25 cellular contexts compared by ENCODE assay signal in the genomic region with DNA sequence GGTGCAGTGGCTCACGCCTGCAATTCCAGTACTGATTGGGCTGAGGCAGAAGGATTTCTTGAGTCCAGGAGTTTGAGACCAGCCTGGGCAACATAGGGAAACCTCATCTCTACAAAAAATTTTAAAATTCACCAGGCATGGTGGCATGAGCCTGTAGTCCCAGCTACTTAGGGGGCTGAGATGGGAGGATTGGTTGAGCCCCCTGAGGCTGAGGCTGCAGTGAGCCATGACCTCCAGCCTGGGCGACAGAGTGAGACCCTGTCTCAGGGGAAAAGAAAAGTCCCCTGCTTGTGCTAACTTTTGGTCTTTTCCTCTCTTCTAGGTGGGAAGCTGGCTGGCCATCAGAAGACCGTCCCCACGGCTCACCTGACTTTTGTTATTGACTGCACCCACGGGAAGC. TPM values are rescaled to one million over a fixed set of nuclear protein-coding genes. Genes with fewer than 3 reads are reported as not detected.
DNase-seq lines count a peak whose midpoint lies in the region; ATAC-seq, FAIRE-seq and TF ChIP-seq lines count a peak whose summit lies in the region.
"Had no signal": no experiment of that assay in that cellular context is flagged by ENCODE, and none has a peak within 500 bp of the region (broad histone marks: within the 10 kb centered on the region; RNA-seq: fewer than 3 reads in every experiment).

No MANE protein-coding gene starts in this region.

- H3K9me2 ChIP-seq in DOHH2 (replicated peaks; ENCODE audit: control insufficient read depth, low read length) = no peaks in the 10 kb centered on the region

- H3K9me1 ChIP-seq in K562 (ENCODE audit: control insufficient read depth, insufficient read depth, low read length) = no peaks in the 10 kb centered on the region

- H2AFZ ChIP-seq in K562 (ENCODE audit: low read depth, low read length) (no peak overlapping the region), neuronal stem cell (ENCODE audit: low read length) (no peak overlapping the region)

- no peaks in the 10 kb centered on the region for H3K79me1 ChIP-seq in neuronal stem cell (ENCODE audit: low read depth, low read length)

- no peak overlapping the region for H3K18ac ChIP-seq in neuronal stem cell (ENCODE audit: low read length)

- no peaks in the 10 kb centered on the region for H3K9me3 ChIP-seq in DOHH2 (ENCODE audit: control insufficient read depth, insufficient read depth, low read length)
- H3K9me3 ChIP-seq in K562 (replicated peaks; ENCODE audit: control insufficient read depth, insufficient read depth, low read depth, low read length) = no peaks in the 10 kb centered on the region
- no peaks in the 10 kb centered on the region for H3K9me3 ChIP-seq in neuronal stem cell (replicated peaks in 1 of 2; ENCODE audit: control insufficient read depth in 2 of 2, insufficient read depth in 1 of 2, low read depth in 1 of 2, low read length in 2 of 2)

- 16% methylated on average over 5 of the region's 5 CpGs for WGBS in K562 (ENCODE audit: insufficient coverage, low coverage, missing lambda C conversion rate)
- WGBS in neuronal stem cell (ENCODE audit: extremely low coverage in 2 of 2, insufficient read length in 2 of 2, insufficient replicate concordance in 1 of 2), 2 donors = no CpG with 5 or more reads among the region's 5 CpGs

- no peak overlapping the region for H2BK12ac ChIP-seq in neuronal stem cell (ENCODE audit: low read length)

- H3K4me1 ChIP-seq in DOHH2 (ENCODE audit: control insufficient read depth, low read length) = peaks cover 27% of the 10 kb centered on the region
- H3K4me1 ChIP-seq in K562 (replicated peaks in 1 of 2; ENCODE audit: control insufficient read depth in 2 of 2, insufficient read depth in 2 of 2, low read length in 2 of 2) = peaks cover 8 to 13% of the 10 kb centered on the region in 2 experiments; a peak in 4 of 5 replicates
- peaks cover 0 to 2% of the 10 kb centered on the region in 2 donors for H3K4me1 ChIP-seq in neuronal stem cell (ENCODE audit: control insufficient read depth in 2 of 2, insufficient read depth in 1 of 2, low read depth in 1 of 2, low read length in 2 of 2)

- H2BK15ac ChIP-seq in neuronal stem cell (ENCODE audit: low read length) = no peak overlapping the region

- H3K27me3 ChIP-seq in DOHH2 (ENCODE audit: control insufficient read depth, low read length) (0 out of 2 replicates have a peak, but pooled peaks cover 7% of the 10 kb centered on the region), K562 (ENCODE audit: control insufficient read depth in 2 of 2, insufficient read depth in 2 of 2, low read length in 2 of 2) (peaks cover 2 to 11% of the 10 kb centered on the region in 2 experiments; a peak in 2 of 5 replicates), neuronal stem cell (ENCODE audit: control insufficient read depth in 3 of 3, insufficient read depth in 3 of 3, low read depth in 1 of 3, low read length in 3 of 3) (peaks cover 0 to 5% (median 0%) of the 10 kb centered on the region in 3 experiments)

- no peak for FAIRE-seq in K562 (lab: Jason Lieb, UNC)
- FAIRE-seq: GM12892, H1 had no signal

- H2BK120ac ChIP-seq in neuronal stem cell (ENCODE audit: low read depth, low read length) = no peak overlapping the region

- H3K36me3 ChIP-seq in DOHH2 (ENCODE audit: control insufficient read depth, low read length) (no peaks in the 10 kb centered on the region), K562 (ENCODE audit: control insufficient read depth, insufficient read depth, low read length) (no peaks in the 10 kb centered on the region), neuronal stem cell (replicated peaks in 1 of 2; ENCODE audit: control insufficient read depth in 2 of 2, insufficient read depth in 2 of 2, low read length in 2 of 2) (no peaks in the 10 kb centered on the region)

- no peak overlapping the region for H3K27ac ChIP-seq in DOHH2 (ENCODE audit: low read depth, low read length)
- no peak overlapping the region for H3K27ac ChIP-seq in K562 (ENCODE audit: extremely low read depth, low read depth, low read length)
- H3K27ac ChIP-seq in neuronal stem cell (replicated peaks; ENCODE audit: low read length) = no peak overlapping the region
- H3K27ac ChIP-seq: KMS-11 had no signal

- no peak overlapping the region for H3K14ac ChIP-seq in neuronal stem cell (ENCODE audit: low read length)

- H2BK5ac ChIP-seq in neuronal stem cell (ENCODE audit: low read length) = no peak overlapping the region

- CTCF ChIA-PET in K562 (lab: Yijun Ruan, JAX; ENCODE audit: low intra/inter-chr PET ratio) = no interaction called here

- H2AK5ac ChIP-seq in neuronal stem cell (ENCODE audit: low read depth, low read length) = peak overlapping the region; percentile 42

- H3K79me2 ChIP-seq in DOHH2 (ENCODE audit: control insufficient read depth, low read length) (no peaks in the 10 kb centered on the region), K562 (ENCODE audit: control insufficient read depth, insufficient read depth, low read length) (no peaks in the 10 kb centered on the region)

- no peak for TF ChIP-seq POLR2A in K562 (conservative IDR thresholded peaks at IDR 0.05)

- no peak overlapping the region for H3K4me3 ChIP-seq in DOHH2 (ENCODE audit: low read length)
- no peak overlapping the region for H3K4me3 ChIP-seq in K562
- H3K4me3 ChIP-seq in neuronal stem cell (ENCODE audit: low read length in 2 of 2) = no peak overlapping the region

- no peak for DNase-seq in K562 (ENCODE audit: extremely low read depth in 1 of 4, low spot score in 3 of 4)
- DNase-seq in neuronal stem cell (ENCODE audit: low spot score) = no peak
- no peak for DNase-seq in DMS53 (lab: John Stamatoyannopoulos, UW)
- DNase-seq: CD4-positive, alpha-beta T cell; COR-L47; EL; GDM1; HCEC 1CT; IMR-90; MM.1S; NCI-H1694; NCI-H2029 treated with DMSO at 0.1 percent for 48 hours; NCI-H2227 treated with DMSO at 0.1 percent for 48 hours; NCI-H526 treated with DMSO at 0.1 percent for 48 hours; SHP77; T-helper 1 cell had no signal

- H3F3A ChIP-seq in DOHH2 (ENCODE audit: control insufficient read depth, insufficient read depth) = no peaks in the 10 kb centered on the region

- intact Hi-C loops in K562 (cut with micrococcal nuclease) = loop anchor here (5.0 kb wide), 1 partner anchor 67 kb away; a partner anchor contains a TSS

- H3K4me2 ChIP-seq in DOHH2 (ENCODE audit: low read length) = peak overlapping the region; percentile 19
- H3K4me2 ChIP-seq in K562 (ENCODE audit: insufficient read depth, low read length) = no peak overlapping the region
- H3K4me2 ChIP-seq in neuronal stem cell (ENCODE audit: insufficient read depth, low read length, poor library complexity, severe bottlenecking) = no peak overlapping the region
- H3K4me2 ChIP-seq: KMS-11 had no signal

- H3K23ac ChIP-seq in neuronal stem cell (ENCODE audit: low read depth, low read length, poor library complexity) = no peak overlapping the region

- ATAC-seq in K562 = no peak
- no peak for ATAC-seq in GM21737 (IDR thresholded peaks at IDR 0.05; ENCODE audit: unreplicated experiment)

- H3K9ac ChIP-seq in K562 (ENCODE audit: insufficient read depth in 1 of 2, low read depth in 2 of 2, low read length in 2 of 2) = peak overlapping the region in 1 of 2 experiments; percentile 74; a peak in 2 of 4 replicates
- H3K9ac ChIP-seq in neuronal stem cell (ENCODE audit: low read depth, low read length, poor library complexity) = no peak overlapping the region
- H3K9ac ChIP-seq: KMS-11 had no signal

- POLR2A ChIA-PET in K562 (lab: Yijun Ruan, JAX) = interaction anchor here (0.6 to 0.8 kb wide), 3 partner anchors 241 to 700 kb away, joined by 3 read pairs; no protein-coding TSS in a partner anchor

- H4K8ac ChIP-seq in neuronal stem cell (ENCODE audit: low read depth, low read length) = no peak overlapping the region

- H3K4ac ChIP-seq in neuronal stem cell (ENCODE audit: low read length) = no peak overlapping the region

- no peak for TF ChIP-seq RAD21 in K562 (CRISPR knock-in tag; conservative IDR thresholded peaks at IDR 0.05 in 1 of 2, IDR thresholded peaks at IDR 0.05 in 1 of 2)

- TF ChIP-seq CTCF in DOHH2 (IDR thresholded peaks at IDR 0.05; ENCODE audit: low read depth, low read length, poor library complexity, severe bottlenecking) (no peak), K562 (IDR thresholded peaks at IDR 0.05 in 2 of 3, conservative IDR thresholded peaks at IDR 0.05 in 1 of 3; ENCODE audit: insufficient read depth in 2 of 3, low read depth in 1 of 3, low read length in 3 of 3) (no peak)

- TF ChIP-seq EP300 in K562 (IDR thresholded peaks at IDR 0.05; ENCODE audit: low read length) = no peak

- no peaks in the 10 kb centered on the region for H4K20me1 ChIP-seq in DOHH2 (ENCODE audit: control insufficient read depth, insufficient read depth, low read depth, low read length)
- no peaks in the 10 kb centered on the region for H4K20me1 ChIP-seq in K562 (replicated peaks; ENCODE audit: control insufficient read depth, insufficient read depth, low read length)

- in situ Hi-C loops in K562 (cut with MboI) = no loop called here

- no peak overlapping the region for H4K91ac ChIP-seq in neuronal stem cell (ENCODE audit: low read depth, low read length, poor library complexity)

- BruUV-seq in K562 (replicated peaks; lab: Mats Ljungman, UMichigan) = no TSS peak

RNA-seq across cellular contexts. Expression of a gene that starts 1.6 kb away (rescaled TPM):
- total RNA-seq in K562 (2011; cell fraction: chromatin; rRNA removed; ENCODE audit: low replicate concordance) = not detected in 2 replicates
- not detected in 2 replicates for total RNA-seq in K562 (2011; cell fraction: nucleolus; rRNA removed)
- total RNA-seq in K562 (2011; cell fraction: nucleoplasm; rRNA removed) = not detected in 2 replicates
- not detected in 2 replicates for total RNA-seq in K562 (2014; rRNA removed)
- not detected in 2 replicates for total RNA-seq in K562 (2014; rRNA removed; fragmentation: Illumina TruSeq; extraction: Trizol)
- not detected in 2 replicates for total RNA-seq in K562 (2015; rRNA removed; fragmentation: Illumina TruSeq; extraction: Trizol)
- not detected in 2 replicates for total RNA-seq in K562 (2021)
- polyA plus RNA-seq in K562 (2011; rRNA removed) = not detected in 2 replicates
- polyA plus RNA-seq in K562 (2011; cell fraction: cytosol; rRNA removed) = not detected in 2 replicates
- not detected in 2 replicates for polyA plus RNA-seq in K562 (2011; cell fraction: nucleus; rRNA removed)
- polyA plus RNA-seq in K562 (2012) = not detected in 2 replicates
- polyA plus RNA-seq in K562 (2014; fragmentation: Illumina TruSeq; extraction: Trizol) = not detected in 2 replicates
- polyA plus RNA-seq in K562 (2014; fragmentation: Nextera tagmentation; extraction: Ambion mirVana) = not detected
- polyA plus RNA-seq in K562 (2014; rRNA removed) = not detected in 2 replicates
- not detected in 2 replicates for polyA minus RNA-seq in K562 (2011; rRNA and poly(A)+ RNA removed)
- not detected in 2 replicates for polyA minus RNA-seq in K562 (2011; cell fraction: cytosol; rRNA and poly(A)+ RNA removed)
- polyA minus RNA-seq in K562 (2011; cell fraction: nucleus; rRNA and poly(A)+ RNA removed) = not detected in 2 replicates
- not detected for polyA plus RNA-seq in neuronal stem cell (2013, experiment 1 of 2)
- polyA plus RNA-seq in neuronal stem cell (2013, experiment 2 of 2) = not detected
- total RNA-seq: A673; CD4-positive, alpha-beta T cell; H1; IMR-90; NCI-H460; SK-MEL-5 had no signal
- polyA plus RNA-seq: BJ, H1, IMR-90 had no signal

RNA-seq across cellular contexts. Expression of a gene that starts 12.2 kb away (rescaled TPM):
- total RNA-seq in K562 (2011; cell fraction: chromatin; rRNA removed; ENCODE audit: low replicate concordance) = 0.44 TPM in 1 of 2 replicates, not detected in the other
- not detected in 2 replicates for total RNA-seq in K562 (2011; cell fraction: nucleolus; rRNA removed)
- 0.31 TPM in 1 of 2 replicates, not detected in the other for total RNA-seq in K562 (2011; cell fraction: nucleoplasm; rRNA removed)
- total RNA-seq in K562 (2014; rRNA removed) = 0.05 TPM in 1 of 2 replicates, not detected in the other
- total RNA-seq in K562 (2014; rRNA removed; fragmentation: Illumina TruSeq; extraction: Trizol) = not detected in 2 replicates
- total RNA-seq in K562 (2015; rRNA removed; fragmentation: Illumina TruSeq; extraction: Trizol) = not detected in 2 replicates
- 0.09 TPM in 1 of 2 replicates, not detected in the other for total RNA-seq in K562 (2021)
- 0.07 and 0.08 TPM in 2 replicates for polyA plus RNA-seq in K562 (2011; rRNA removed)
- 0.03 and 0.04 TPM in 2 replicates for polyA plus RNA-seq in K562 (2011; cell fraction: cytosol; rRNA removed)
- 0.07 and 0.08 TPM in 2 replicates for polyA plus RNA-seq in K562 (2011; cell fraction: nucleus; rRNA removed)
- polyA plus RNA-seq in K562 (2012) = 0.16 and 0.17 TPM in 2 replicates
- 0.19 TPM in 1 of 2 replicates, not detected in the other for polyA plus RNA-seq in K562 (2014; fragmentation: Illumina TruSeq; extraction: Trizol)
- not detected for polyA plus RNA-seq in K562 (2014; fragmentation: Nextera tagmentation; extraction: Ambion mirVana)
- not detected in 2 replicates for polyA plus RNA-seq in K562 (2014; rRNA removed)
- polyA minus RNA-seq in K562 (2011; rRNA and poly(A)+ RNA removed) = not detected in 2 replicates
- polyA minus RNA-seq in K562 (2011; cell fraction: cytosol; rRNA and poly(A)+ RNA removed) = not detected in 2 replicates
- not detected in 2 replicates for polyA minus RNA-seq in K562 (2011; cell fraction: nucleus; rRNA and poly(A)+ RNA removed)
- not detected for polyA plus RNA-seq in neuronal stem cell (2013, experiment 1 of 2)
- not detected for polyA plus RNA-seq in neuronal stem cell (2013, experiment 2 of 2)
- total RNA-seq: A673; CD4-positive, alpha-beta T cell; H1; NCI-H460 had no signal
- polyA plus RNA-seq: H1 had no signal

RNA-seq across cellular contexts. Expression of a gene that starts 16.2 kb away (rescaled TPM):
- total RNA-seq in K562 (2011; cell fraction: chromatin; rRNA removed; ENCODE audit: low replicate concordance) = 0.55 and 2.4 TPM in 2 replicates
- total RNA-seq in K562 (2011; cell fraction: nucleolus; rRNA removed) = 0.92 and 2.0 TPM in 2 replicates
- 0.76 and 2.0 TPM in 2 replicates for total RNA-seq in K562 (2011; cell fraction: nucleoplasm; rRNA removed)
- total RNA-seq in K562 (2014; rRNA removed) = 0.18 TPM in 1 of 2 replicates, not detected in the other
- not detected in 2 replicates for total RNA-seq in K562 (2014; rRNA removed; fragmentation: Illumina TruSeq; extraction: Trizol)
- not detected in 2 replicates for total RNA-seq in K562 (2015; rRNA removed; fragmentation: Illumina TruSeq; extraction: Trizol)
- total RNA-seq in K562 (2021) = 0.07 and 0.18 TPM in 2 replicates
- polyA plus RNA-seq in K562 (2011; rRNA removed) = 0.10 and 0.45 TPM in 2 replicates
- 0.24 and 1.1 TPM in 2 replicates for polyA plus RNA-seq in K562 (2011; cell fraction: cytosol; rRNA removed)
- polyA plus RNA-seq in K562 (2011; cell fraction: nucleus; rRNA removed) = 4.6 and 6.0 TPM in 2 replicates
- polyA plus RNA-seq in K562 (2012) = 0.14 and 0.35 TPM in 2 replicates
- 0.10 TPM in 1 of 2 replicates, not detected in the other for polyA plus RNA-seq in K562 (2014; fragmentation: Illumina TruSeq; extraction: Trizol)
- under 1 TPM in 1 of 2 experiments, not detected in 1; 0.03 TPM for polyA plus RNA-seq in K562 (2014; fragmentation: Nextera tagmentation; extraction: Ambion mirVana)
- polyA plus RNA-seq in K562 (2014; rRNA removed) = 0.37 TPM in 1 of 2 replicates, not detected in the other
- 0.07 TPM in 1 of 2 replicates, not detected in the other for polyA minus RNA-seq in K562 (2011; rRNA and poly(A)+ RNA removed)
- not detected in 2 replicates for polyA minus RNA-seq in K562 (2011; cell fraction: cytosol; rRNA and poly(A)+ RNA removed)
- polyA minus RNA-seq in K562 (2011; cell fraction: nucleus; rRNA and poly(A)+ RNA removed) = 0.56 and 0.94 TPM in 2 replicates
- 0.13 TPM for polyA plus RNA-seq in neuronal stem cell (2013, experiment 1 of 2)
- 0.08 TPM for polyA plus RNA-seq in neuronal stem cell (2013, experiment 2 of 2)
- total RNA-seq: A673; CD4-positive, alpha-beta T cell; IMR-90; NCI-H460; SK-MEL-5 had no signal

RNA-seq across cellular contexts. Expression of a gene that starts 29.7 kb away (rescaled TPM):
- 64.2 and 253 TPM in 2 replicates for total RNA-seq in K562 (2011; cell fraction: chromatin; rRNA removed; ENCODE audit: low replicate concordance)
- 186 and 214 TPM in 2 replicates for total RNA-seq in K562 (2011; cell fraction: nucleolus; rRNA removed)
- total RNA-seq in K562 (2011; cell fraction: nucleoplasm; rRNA removed) = 76.0 and 95.5 TPM in 2 replicates
- total RNA-seq in K562 (2014; rRNA removed) (43.3 and 54.0 TPM in 2 replicates), K562 (2014; rRNA removed; fragmentation: Illumina TruSeq; extraction: Trizol) (10.4 and 11.0 TPM in 2 replicates), K562 (2015; rRNA removed; fragmentation: Illumina TruSeq; extraction: Trizol) (29.6 and 33.2 TPM in 2 replicates), K562 (2021) (46.5 and 53.4 TPM in 2 replicates)
- polyA plus RNA-seq in K562 (2011; rRNA removed) (43.4 and 71.1 TPM in 2 replicates), K562 (2014; fragmentation: Illumina TruSeq; extraction: Trizol) (15.1 and 31.6 TPM in 2 replicates), K562 (2014; fragmentation: Nextera tagmentation; extraction: Ambion mirVana) (1 to 10 TPM; 1.1 to 1.7 TPM), K562 (2014; rRNA removed) (50.3 and 54.1 TPM in 2 replicates)
- 56.0 and 83.7 TPM in 2 replicates for polyA plus RNA-seq in K562 (2011; cell fraction: cytosol; rRNA removed)
- polyA plus RNA-seq in K562 (2011; cell fraction: nucleus; rRNA removed) = 333 and 422 TPM in 2 replicates
- polyA plus RNA-seq in K562 (2012) = 34.3 and 57.6 TPM in 2 replicates
- polyA minus RNA-seq in K562 (2011; rRNA and poly(A)+ RNA removed) = 22.8 and 30.5 TPM in 2 replicates
- polyA minus RNA-seq in K562 (2011; cell fraction: cytosol; rRNA and poly(A)+ RNA removed) = 36.4 and 38.9 TPM in 2 replicates
- 70.3 and 82.3 TPM in 2 replicates for polyA minus RNA-seq in K562 (2011; cell fraction: nucleus; rRNA and poly(A)+ RNA removed)
- 26.5 TPM for polyA plus RNA-seq in neuronal stem cell (2013, experiment 1 of 2)
- polyA plus RNA-seq in neuronal stem cell (2013, experiment 2 of 2) = 28.4 TPM

RNA-seq across cellular contexts. Expression of a gene that starts 38.0 kb away (rescaled TPM):
- 1.2 and 5.1 TPM in 2 replicates for total RNA-seq in K562 (2011; cell fraction: chromatin; rRNA removed; ENCODE audit: low replicate concordance)
- total RNA-seq in K562 (2011; cell fraction: nucleolus; rRNA removed) = 3.3 and 5.3 TPM in 2 replicates
- total RNA-seq in K562 (2011; cell fraction: nucleoplasm; rRNA removed) = 1.8 and 2.3 TPM in 2 replicates
- 0.64 and 1.6 TPM in 2 replicates for total RNA-seq in K562 (2014; rRNA removed)
- total RNA-seq in K562 (2014; rRNA removed; fragmentation: Illumina TruSeq; extraction: Trizol) = 0.32 and 0.40 TPM in 2 replicates
- total RNA-seq in K562 (2015; rRNA removed; fragmentation: Illumina TruSeq; extraction: Trizol) = 0.19 and 0.29 TPM in 2 replicates
- 1.1 TPM in 2 replicates for total RNA-seq in K562 (2021)
- polyA plus RNA-seq in K562 (2011; rRNA removed) = 1.4 and 4.0 TPM in 2 replicates
- 3.6 and 5.5 TPM in 2 replicates for polyA plus RNA-seq in K562 (2011; cell fraction: cytosol; rRNA removed)
- 22.9 and 26.0 TPM in 2 replicates for polyA plus RNA-seq in K562 (2011; cell fraction: nucleus; rRNA removed)
- polyA plus RNA-seq in K562 (2012) = 0.48 and 1.8 TPM in 2 replicates
- polyA plus RNA-seq in K562 (2014; fragmentation: Illumina TruSeq; extraction: Trizol) = 0.97 and 1.1 TPM in 2 replicates
- under 1 TPM; 0.08 to 0.49 TPM for polyA plus RNA-seq in K562 (2014; fragmentation: Nextera tagmentation; extraction: Ambion mirVana)
- 1.2 and 1.7 TPM in 2 replicates for polyA plus RNA-seq in K562 (2014; rRNA removed)
- 0.99 and 1.2 TPM in 2 replicates for polyA minus RNA-seq in K562 (2011; rRNA and poly(A)+ RNA removed)
- 1.0 TPM in 1 of 2 replicates, not detected in the other for polyA minus RNA-seq in K562 (2011; cell fraction: cytosol; rRNA and poly(A)+ RNA removed)
- 1.5 and 2.3 TPM in 2 replicates for polyA minus RNA-seq in K562 (2011; cell fraction: nucleus; rRNA and poly(A)+ RNA removed)
- polyA plus RNA-seq in neuronal stem cell (2013, experiment 1 of 2) = 2.9 TPM
- polyA plus RNA-seq in neuronal stem cell (2013, experiment 2 of 2) = 2.7 TPM
- total RNA-seq: CD4-positive, alpha-beta T cell; IMR-90 had no signal
